ENCODE assay signal across 18 cellular contexts in the genomic region with DNA sequence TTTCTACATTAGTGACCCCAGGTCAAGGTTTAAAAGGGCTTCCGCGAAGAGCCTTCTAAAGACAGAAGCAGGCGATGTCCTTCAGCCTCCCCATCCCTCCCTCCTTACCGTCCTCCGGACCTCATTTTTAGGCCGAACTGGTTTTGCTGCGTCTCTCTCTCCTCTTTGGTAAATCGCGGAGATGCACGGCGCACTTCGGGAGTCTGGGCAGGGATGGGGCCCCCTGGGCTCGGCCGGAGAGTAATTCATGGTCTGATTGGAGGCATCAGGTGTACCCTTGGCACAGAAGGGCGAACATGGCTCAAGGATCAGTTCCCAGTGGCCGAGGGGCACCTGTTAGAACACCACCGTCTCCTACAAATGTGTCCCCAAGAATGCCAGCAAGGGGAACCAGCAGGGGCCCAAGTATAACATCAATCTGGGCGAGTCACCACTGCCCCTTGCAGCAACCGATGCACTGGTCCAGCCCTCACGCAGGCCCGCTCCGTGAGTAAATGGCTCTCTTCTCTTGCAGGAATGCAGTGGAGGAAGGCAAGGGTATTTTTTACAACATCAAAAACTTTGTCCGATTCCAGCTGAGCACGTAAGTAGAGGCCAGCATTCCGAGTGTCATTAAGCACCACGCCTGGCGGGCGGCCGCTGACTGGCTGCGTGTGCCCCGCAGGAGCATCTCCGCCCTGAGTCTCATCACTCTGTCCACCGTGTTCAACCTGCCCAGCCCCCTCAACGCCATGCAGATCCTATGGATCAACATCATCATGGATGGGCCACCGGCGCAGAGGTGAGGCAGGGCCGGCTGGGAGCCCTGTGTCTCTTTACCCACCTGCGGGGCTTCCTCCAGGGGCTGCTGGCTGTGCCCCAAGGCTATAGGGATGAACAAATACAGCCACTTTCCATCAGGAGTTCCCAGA. TPM values are rescaled to one million over a fixed set of nuclear protein-coding genes. Genes with fewer than 3 reads are reported as not detected.
DNase-seq lines count a peak whose midpoint lies in the region; ATAC-seq and TF ChIP-seq lines count a peak whose summit lies in the region.
"Had no signal": no experiment of that assay in that cellular context is flagged by ENCODE, and none has a peak within 500 bp of the region (broad histone marks: within the 10 kb centered on the region; RNA-seq: fewer than 3 reads in every experiment).

No MANE protein-coding gene starts in this region.

- H3K4me3 ChIP-seq in coronary artery (no peak overlapping the region), neural progenitor cell (no peak overlapping the region), spleen (no peak overlapping the region)

- H3K79me2 ChIP-seq in neural progenitor cell (ENCODE audit: low read depth): no peaks in the 10 kb centered on the region

- no peaks in the 10 kb centered on the region for H4K20me1 ChIP-seq in neural progenitor cell (ENCODE audit: low read depth)

- H3F3A ChIP-seq in neural progenitor cell (ENCODE audit: low read depth): no peaks in the 10 kb centered on the region

- H3K9me3 ChIP-seq in neural progenitor cell (ENCODE audit: low read depth) (no peaks in the 10 kb centered on the region), spleen (no peaks in the 10 kb centered on the region)

- no peak overlapping the region for H3K4me2 ChIP-seq in neural progenitor cell

- POLR2A ChIA-PET in WTC11 (lab: Charles Lee): no interaction called here

- WGBS in spleen, 5 donors: 94 to 96% (median 94%) methylated on average over 29 to 38 of the region's 38 CpGs

- H3K4me1 Mint-ChIP-seq in activated T-cell treated with anti-CD3 and anti-CD28 coated beads, Interleukin-2, amount 50 U/mL, for 24 hours (ENCODE audit: low read depth): no peaks in the 10 kb centered on the region
- H3K4me1 Mint-ChIP-seq in neural progenitor cell (no peaks in the 10 kb centered on the region), WTC11 (no peaks in the 10 kb centered on the region)
- H3K4me1 Mint-ChIP-seq: IgD-negative memory B cell had no signal

- H3K9ac ChIP-seq in neural progenitor cell: no peak overlapping the region

- no peak for ATAC-seq in WTC11
- ATAC-seq: Panc1 had no signal

- no peaks in the 10 kb centered on the region for H3K27me3 ChIP-seq in neural progenitor cell
- no peaks in the 10 kb centered on the region for H3K27me3 ChIP-seq in spleen (replicated peaks in 1 of 7)

- CTCF ChIA-PET in WTC11 (lab: Charles Lee): no interaction called here

- no peaks in the 10 kb centered on the region for H3K4me1 ChIP-seq in neural progenitor cell
- H3K4me1 ChIP-seq in spleen: peaks cover 0 to 10% (median 3%) of the 10 kb centered on the region in 6 donors

- no peaks in the 10 kb centered on the region for H3K27me3 Mint-ChIP-seq in activated T-cell treated with anti-CD3 and anti-CD28 coated beads, Interleukin-2, amount 50 U/mL, for 24 hours
- H3K27me3 Mint-ChIP-seq in neural progenitor cell (ENCODE audit: insufficient read depth, low read depth): peaks cover 5% of the 10 kb centered on the region
- H3K27me3 Mint-ChIP-seq in WTC11 (ENCODE audit: low read depth): no peaks in the 10 kb centered on the region
- H3K27me3 Mint-ChIP-seq: CD4-positive, alpha-beta memory T cell; IgD-negative memory B cell had no signal

- H3K9me3 Mint-ChIP-seq in activated T-cell treated with anti-CD3 and anti-CD28 coated beads, Interleukin-2, amount 50 U/mL, for 24 hours: no peaks in the 10 kb centered on the region
- H3K9me3 Mint-ChIP-seq in neural progenitor cell (no peaks in the 10 kb centered on the region), WTC11 (no peaks in the 10 kb centered on the region)
- H3K9me3 Mint-ChIP-seq: CD4-positive, alpha-beta memory T cell; IgD-negative memory B cell had no signal

- H3K4me3 Mint-ChIP-seq in activated T-cell treated with anti-CD3 and anti-CD28 coated beads, Interleukin-2, amount 50 U/mL, for 24 hours: no peak overlapping the region
- H3K4me3 Mint-ChIP-seq in neural progenitor cell (no peak overlapping the region), WTC11 (no peak overlapping the region)
- H3K4me3 Mint-ChIP-seq: CD4-positive, alpha-beta memory T cell; IgD-negative memory B cell had no signal

- H2AFZ ChIP-seq in neural progenitor cell (replicated peaks): no peak overlapping the region

- TF ChIP-seq CTCF in coronary artery (IDR thresholded peaks at IDR 0.05) (no peak), neural progenitor cell (IDR thresholded peaks at IDR 0.05) (no peak), spleen (IDR thresholded peaks at IDR 0.05 in 8 of 11, conservative IDR thresholded peaks at IDR 0.05 in 3 of 11) (no peak), WTC11 (IDR thresholded peaks at IDR 0.05) (no peak)

- no peak overlapping the region for H3K27ac Mint-ChIP-seq in activated T-cell treated with anti-CD3 and anti-CD28 coated beads, Interleukin-2, amount 50 U/mL, for 24 hours
- H3K27ac Mint-ChIP-seq in neural progenitor cell (peak overlapping the region; percentile 29), WTC11 (no peak overlapping the region)
- H3K27ac Mint-ChIP-seq: CD4-positive, alpha-beta memory T cell; IgD-negative memory B cell had no signal

- DNase-seq in activated T-cell treated with anti-CD3 and anti-CD28 coated beads, Interleukin-2, amount 50 U/mL, for 24 hours: peak; percentile 9
- DNase-seq in activated T-cell treated with anti-CD3 and anti-CD28 coated beads for 4 hours: no peak
- DNase-seq in coronary artery (ENCODE audit: low spot score): peak; percentile 35
- DNase-seq in neural progenitor cell (ENCODE audit: low spot score): no peak
- peak; percentile 39 for DNase-seq in spleen
- no peak for DNase-seq in GM19238 (ENCODE audit: insufficient read length, low spot score)
- no peak for DNase-seq in NOMO-1 (lab: John Stamatoyannopoulos, UW; ENCODE audit: unreplicated experiment in 2 of 2)
- no peak for DNase-seq in WTC11 (ENCODE audit: low spot score)
- DNase-seq: Calu3; CD4-positive, alpha-beta memory T cell; DMS53; NCI-H1105 treated with DMSO at 0.1 percent for 48 hours; NCI-H1694 treated with DMSO at 0.1 percent for 48 hours; NCI-H2107; NCI-H2227 treated with DMSO at 0.1 percent for 48 hours had no signal

- no peaks in the 10 kb centered on the region for H3K36me3 ChIP-seq in neural progenitor cell
- peaks cover 0 to 49% (median 0%) of the 10 kb centered on the region in 6 donors for H3K36me3 ChIP-seq in spleen

- H3K27ac ChIP-seq in coronary artery: no peak overlapping the region
- H3K27ac ChIP-seq in neural progenitor cell: no peak overlapping the region
- H3K27ac ChIP-seq in spleen: no peak overlapping the region
- H3K27ac ChIP-seq: HL-60 had no signal

- intact Hi-C loops in spleen (cut with DNase I; ENCODE audit: low total_unique reads): no loop called here

- TF ChIP-seq POLR2A in spleen (IDR thresholded peaks at IDR 0.05): no peak

- peaks cover 6% of the 10 kb centered on the region for H3K36me3 Mint-ChIP-seq in activated T-cell treated with anti-CD3 and anti-CD28 coated beads, Interleukin-2, amount 50 U/mL, for 24 hours (ENCODE audit: low read depth)
- H3K36me3 Mint-ChIP-seq in neural progenitor cell: peaks cover 4% of the 10 kb centered on the region
- 0 out of 2 replicates have a peak, but pooled peaks cover under 1% of the 10 kb centered on the region for H3K36me3 Mint-ChIP-seq in WTC11
- H3K36me3 Mint-ChIP-seq: IgD-negative memory B cell had no signal

TF ChIP-seq in WTC11, 78 proteins besides CTCF, POLR2A, EP300 and RAD21:
- no peak for TF ChIP-seq NR2C2 (CRISPR knock-in tag; IDR thresholded peaks at IDR 0.05)
- TF ChIP-seq ZNF138 (CRISPR knock-in tag; conservative IDR thresholded peaks at IDR 0.05): no peak
- TF ChIP-seq, protein P1, sequence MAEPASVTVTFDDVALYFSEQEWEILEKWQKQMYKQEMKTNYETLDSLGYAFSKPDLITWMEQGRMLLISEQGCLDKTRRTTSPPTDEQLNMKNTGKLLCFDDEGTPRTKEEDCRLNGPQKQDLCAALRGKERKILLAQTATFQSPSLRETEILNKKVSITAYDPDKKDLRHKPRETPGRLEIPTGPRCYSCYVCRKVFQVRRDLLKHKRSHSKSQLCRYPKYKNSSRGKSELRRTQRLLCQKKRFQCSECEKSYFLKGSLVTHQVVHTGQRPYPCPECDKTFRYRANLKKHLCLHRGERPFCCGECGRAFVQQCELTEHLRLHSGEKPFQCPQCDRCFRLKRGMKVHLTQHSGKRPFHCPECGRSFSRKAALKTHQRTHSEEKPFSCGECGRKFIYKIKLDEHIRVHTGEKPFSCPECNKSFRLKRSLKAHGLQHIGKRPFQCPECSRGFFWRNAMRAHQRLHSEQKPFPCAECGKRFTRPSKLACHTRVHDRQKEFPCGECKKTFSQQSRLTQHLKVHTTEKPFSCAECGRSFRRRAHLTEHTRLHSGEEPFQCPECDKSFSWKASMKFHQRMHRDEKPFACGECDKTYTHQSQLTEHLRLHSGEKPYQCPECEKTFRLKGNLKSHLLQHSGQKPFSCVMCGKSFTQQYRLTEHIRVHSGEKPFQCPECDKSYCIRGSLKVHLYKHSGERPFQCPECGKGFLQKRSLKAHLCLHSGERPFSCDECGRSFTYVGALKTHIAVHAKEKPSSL (CRISPR knock-in tag; conservative IDR thresholded peaks at IDR 0.05): no peak
- no peak for TF ChIP-seq JUN (CRISPR knock-in tag; IDR thresholded peaks at IDR 0.05)
- no peak for TF ChIP-seq CREM (CRISPR knock-in tag; IDR thresholded peaks at IDR 0.05)
- TF ChIP-seq E2F5 (CRISPR knock-in tag; IDR thresholded peaks at IDR 0.05): no peak
- TF ChIP-seq TEAD4 (CRISPR knock-in tag; IDR thresholded peaks at IDR 0.05): no peak
- no peak for TF ChIP-seq ZNF317 (CRISPR knock-in tag; IDR thresholded peaks at IDR 0.05; ENCODE audit: borderline replicate concordance, low read depth)

RNA-seq across cellular contexts. Expression of gene MEAK7, which starts 45.6 kb away (rescaled TPM):
- total RNA-seq in neural progenitor cell (ENCODE audit: low replicate concordance): 18.4 and 22.5 TPM in 2 replicates
- total RNA-seq in spleen: 10 to 100 TPM in 5 of 7 donors, 1 to 10 TPM in 2; 9.4 to 14.9 (median 11.1) TPM
- polyA plus RNA-seq in spleen: 1 to 10 TPM; 1.5 to 2.7 (median 1.5) TPM
- 14.4 to 16.7 TPM (median 15.3 TPM) in 3 replicates for total RNA-seq in WTC11 (2021)

Comparison
In these comparisons a context has a peak if more than half of its experiments do, and no peak if none do; other contexts are left out.
1. DNase-seq: peak in activated T-cell treated with anti-CD3 and anti-CD28 coated beads, Interleukin-2, amount 50 U/mL, for 24 hours (single experiment), coronary artery (single experiment) and spleen (single experiment); none in activated T-cell treated with anti-CD3 and anti-CD28 coated beads for 4 hours (single experiment), neural progenitor cell (single experiment), GM19238 (single experiment), NOMO-1 (0 of 2) and WTC11 (single experiment).